Comparison of ENCODE assay signal across 8 cellular contexts in the genomic region with DNA sequence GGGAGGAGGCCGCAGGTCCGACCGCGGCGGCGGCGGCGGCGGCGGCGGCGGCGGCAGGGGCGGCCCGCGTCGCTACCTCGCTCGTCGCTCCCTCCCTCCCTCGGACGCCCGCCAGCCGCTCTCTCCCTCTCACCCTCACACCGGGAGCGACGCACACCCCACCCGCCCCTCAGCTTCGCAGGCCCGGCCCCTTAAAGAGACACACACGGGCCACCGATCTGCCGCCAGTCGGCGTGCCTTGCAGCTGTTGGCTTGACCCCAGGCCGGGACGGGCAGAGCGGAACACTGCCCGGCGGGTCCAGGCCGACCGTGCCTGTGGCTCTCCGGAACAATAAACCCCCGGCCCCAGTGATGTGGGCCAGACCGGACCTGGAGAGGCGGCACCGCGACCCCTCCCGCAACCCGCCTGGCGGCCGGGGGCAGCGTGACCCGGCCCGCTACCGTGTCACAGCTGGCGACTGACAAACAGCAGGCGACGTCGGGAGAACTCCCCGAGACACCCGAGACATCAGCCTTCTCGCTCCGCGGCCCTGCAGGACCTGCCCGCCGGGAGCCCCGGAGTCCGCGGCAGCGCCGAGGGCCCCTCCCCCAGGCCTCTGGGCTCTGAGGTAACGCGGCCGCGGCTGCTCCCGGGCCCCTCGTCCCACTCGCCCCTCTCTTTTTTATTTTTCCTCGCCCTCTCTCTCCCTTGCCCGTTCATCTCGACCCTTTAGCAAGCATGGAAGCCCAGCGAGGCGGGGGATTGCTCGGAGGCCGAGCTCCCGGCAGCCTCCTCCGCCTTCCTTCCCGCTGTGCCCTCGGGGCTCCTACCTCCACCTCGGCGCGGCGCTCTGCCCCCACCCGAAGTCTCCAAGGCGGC. TPM values are rescaled to one million over a fixed set of nuclear protein-coding genes. Genes with fewer than 3 reads are reported as not detected.
DNase-seq lines count a peak whose midpoint lies in the region; ATAC-seq and TF ChIP-seq lines count a peak whose summit lies in the region.

A gene with protein sequence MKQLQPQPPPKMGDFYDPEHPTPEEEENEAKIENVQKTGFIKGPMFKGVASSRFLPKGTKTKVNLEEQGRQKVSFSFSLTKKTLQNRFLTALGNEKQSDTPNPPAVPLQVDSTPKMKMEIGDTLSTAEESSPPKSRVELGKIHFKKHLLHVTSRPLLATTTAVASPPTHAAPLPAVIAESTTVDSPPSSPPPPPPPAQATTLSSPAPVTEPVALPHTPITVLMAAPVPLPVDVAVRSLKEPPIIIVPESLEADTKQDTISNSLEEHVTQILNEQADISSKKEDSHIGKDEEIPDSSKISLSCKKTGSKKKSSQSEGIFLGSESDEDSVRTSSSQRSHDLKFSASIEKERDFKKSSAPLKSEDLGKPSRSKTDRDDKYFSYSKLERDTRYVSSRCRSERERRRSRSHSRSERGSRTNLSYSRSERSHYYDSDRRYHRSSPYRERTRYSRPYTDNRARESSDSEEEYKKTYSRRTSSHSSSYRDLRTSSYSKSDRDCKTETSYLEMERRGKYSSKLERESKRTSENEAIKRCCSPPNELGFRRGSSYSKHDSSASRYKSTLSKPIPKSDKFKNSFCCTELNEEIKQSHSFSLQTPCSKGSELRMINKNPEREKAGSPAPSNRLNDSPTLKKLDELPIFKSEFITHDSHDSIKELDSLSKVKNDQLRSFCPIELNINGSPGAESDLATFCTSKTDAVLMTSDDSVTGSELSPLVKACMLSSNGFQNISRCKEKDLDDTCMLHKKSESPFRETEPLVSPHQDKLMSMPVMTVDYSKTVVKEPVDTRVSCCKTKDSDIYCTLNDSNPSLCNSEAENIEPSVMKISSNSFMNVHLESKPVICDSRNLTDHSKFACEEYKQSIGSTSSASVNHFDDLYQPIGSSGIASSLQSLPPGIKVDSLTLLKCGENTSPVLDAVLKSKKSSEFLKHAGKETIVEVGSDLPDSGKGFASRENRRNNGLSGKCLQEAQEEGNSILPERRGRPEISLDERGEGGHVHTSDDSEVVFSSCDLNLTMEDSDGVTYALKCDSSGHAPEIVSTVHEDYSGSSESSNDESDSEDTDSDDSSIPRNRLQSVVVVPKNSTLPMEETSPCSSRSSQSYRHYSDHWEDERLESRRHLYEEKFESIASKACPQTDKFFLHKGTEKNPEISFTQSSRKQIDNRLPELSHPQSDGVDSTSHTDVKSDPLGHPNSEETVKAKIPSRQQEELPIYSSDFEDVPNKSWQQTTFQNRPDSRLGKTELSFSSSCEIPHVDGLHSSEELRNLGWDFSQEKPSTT (N-terminal part only) (minus strand): TSS at position 124 of the 859 bp plus-strand sequence. CDS start 189 bp downstream, outside the sequence.

- H3K4me3 Mint-ChIP-seq in activated T-helper 17 cell treated with anti-CD3 and anti-CD28 coated beads, Interleukin-2, amount 50 U/mL, for 72 hours = peak within 1 kb of the TSS; percentile 92
- peak within 1 kb of the TSS; percentile 96 for H3K4me3 Mint-ChIP-seq in natural killer cell

- intact Hi-C loops in natural killer cell (cut with micrococcal nuclease) = loop anchor here (1.0 to 5.0 kb wide), 5 partner anchors 37 to 217 kb away; a partner anchor contains a TSS

- H3K27ac Mint-ChIP-seq in activated T-helper 17 cell treated with anti-CD3 and anti-CD28 coated beads, Interleukin-2, amount 50 U/mL, for 72 hours = peak within 1 kb of the TSS; percentile 97
- peak within 1 kb of the TSS; percentile 86 to 95 for H3K27ac Mint-ChIP-seq in natural killer cell

- DNase-seq in Daoy (ENCODE audit: low read depth) (peak; percentile 93), RWPE1 (ENCODE audit: low spot score) (peak; percentile 83), fibroblast of mammary gland (ENCODE audit: low read depth) (peak; percentile 87), natural killer cell (peak; percentile 78)
- DNase-seq in stimulated activated naive CD4-positive, alpha-beta T cell (lab: John Stamatoyannopoulos, UW) = peak; percentile 68 to 89 (median 76)

- H3K4me3 ChIP-seq in KMS-11 (IDR thresholded peaks at IDR 0.05; ENCODE audit: insufficient read depth, low read depth, low read length) (peak within 1 kb of the TSS; percentile 31), fibroblast of mammary gland (ENCODE audit: control insufficient read depth, low read depth, low read length) (peak within 1 kb of the TSS; percentile 83)

- peaks cover 23% of the 10 kb centered on the region for H3K4me1 Mint-ChIP-seq in activated T-helper 17 cell treated with anti-CD3 and anti-CD28 coated beads, Interleukin-2, amount 50 U/mL, for 72 hours
- peaks cover 52% of the 10 kb centered on the region in 2 donors for H3K4me1 Mint-ChIP-seq in natural killer cell

- peak within 1 kb of the TSS; percentile 76 for H3K4me2 ChIP-seq in KMS-11

- H3K9ac ChIP-seq in KMS-11 = peak within 1 kb of the TSS; percentile 82

- peaks cover 1% of the 10 kb centered on the region for H3K9me3 Mint-ChIP-seq in activated T-helper 17 cell treated with anti-CD3 and anti-CD28 coated beads, Interleukin-2, amount 50 U/mL, for 72 hours
- no peaks in the 10 kb centered on the region for H3K9me3 Mint-ChIP-seq in natural killer cell

- TF ChIP-seq CTCF in KMS-11 (conservative IDR thresholded peaks at IDR 0.05; ENCODE audit: low read depth, low read length) = peak; percentile 17; the same call in 1 of the 2 replicates
- TF ChIP-seq CTCF in RWPE1 (conservative IDR thresholded peaks at IDR 0.05; ENCODE audit: low read depth) = peak; percentile 36
- peak; percentile 6 for TF ChIP-seq CTCF in fibroblast of mammary gland (conservative IDR thresholded peaks at IDR 0.05; ENCODE audit: control insufficient read depth, insufficient read depth, low read depth, low read length)
- TF ChIP-seq CTCF in natural killer cell (IDR thresholded peaks at IDR 0.05) = peak; percentile 40

- H3K36me3 ChIP-seq in KMS-11 (ENCODE audit: insufficient read depth) = no peaks in the 10 kb centered on the region

- peaks cover 47% of the 10 kb centered on the region for H3K36me3 Mint-ChIP-seq in activated T-helper 17 cell treated with anti-CD3 and anti-CD28 coated beads, Interleukin-2, amount 50 U/mL, for 72 hours (ENCODE audit: low read depth)
- no peaks in the 10 kb centered on the region for H3K36me3 Mint-ChIP-seq in natural killer cell

- H3K4me1 ChIP-seq in KMS-11 (ENCODE audit: low read depth, poor library complexity, severe bottlenecking) = peaks cover 47% of the 10 kb centered on the region

- CTCF ChIA-PET in RWPE1 (lab: Yijun Ruan, JAX) = interaction anchor here (0.6 to 1.1 kb wide), 6 partner anchors 15 to 1063 kb away, joined by 3 to 5 read pairs (median 4); no protein-coding TSS in a partner anchor

- H3K27ac ChIP-seq in KMS-11 = peak within 1 kb of the TSS; percentile 87
- H3K27ac ChIP-seq in RWPE1 = peak within 1 kb of the TSS; percentile 96

- H3K27me3 Mint-ChIP-seq in activated T-helper 17 cell treated with anti-CD3 and anti-CD28 coated beads, Interleukin-2, amount 50 U/mL, for 72 hours = no peaks in the 10 kb centered on the region
- H3K27me3 Mint-ChIP-seq in natural killer cell (ENCODE audit: low read depth in 2 of 2) = no peaks in the 10 kb centered on the region

- H3K27me3 ChIP-seq in KMS-11 (ENCODE audit: insufficient read depth, low read depth) = no peaks in the 10 kb centered on the region

- H2AFZ ChIP-seq in KMS-11 (ENCODE audit: low read depth) = peak within 1 kb of the TSS; percentile 81

- H3K79me2 ChIP-seq in KMS-11 (ENCODE audit: insufficient read depth, low read depth) = peaks cover 38% of the 10 kb centered on the region

- POLR2A ChIA-PET in RWPE1 (lab: Yijun Ruan, JAX; ENCODE audit: low non-redundant PET) = interaction anchor here (0.5 to 0.9 kb wide), 2 partner anchors 14 to 617 kb away, joined by 3 read pairs; no protein-coding TSS in a partner anchor

- peak; percentile 77 for ATAC-seq in GM21723 (IDR thresholded peaks at IDR 0.05; ENCODE audit: unreplicated experiment)
- peak; percentile 77 for ATAC-seq in activated T-helper 17 cell treated with anti-CD3 and anti-CD28 coated beads, Interleukin-2, amount 50 U/mL, for 72 hours (replicated peaks)
- peak; percentile 85 to 94 (median 87) for ATAC-seq in natural killer cell

- H4K20me1 ChIP-seq in KMS-11 (ENCODE audit: insufficient read depth) = peaks cover 4% of the 10 kb centered on the region; the same call in 1 of the 2 replicates

RNA-seq across cellular contexts. Expression of the gene that starts here (rescaled TPM):
- total RNA-seq in Daoy (2014; rRNA removed; shearing (Covaris generic)) = 17.3 and 21.6 TPM in 2 replicates
- total RNA-seq in activated T-helper 17 cell treated with anti-CD3 and anti-CD28 coated beads, Interleukin-2, amount 50 U/mL, for 72 hours = 10 to 100 TPM; 28.8 to 33.1 TPM
- total RNA-seq in natural killer cell = 100 to 1,000 TPM in 1 of 3 donors, 10 to 100 TPM in 2; 86.5 to 104 (median 95.9) TPM

Comparison
In these comparisons a context has a peak if more than half of its experiments do, and no peak if none do; other contexts are left out.
1. Peak in every context shown above with its lines: DNase-seq, ATAC-seq, H3K4me3 ChIP-seq and H3K27ac ChIP-seq.